8 cellular contexts compared by ENCODE assay signal in the genomic region with DNA sequence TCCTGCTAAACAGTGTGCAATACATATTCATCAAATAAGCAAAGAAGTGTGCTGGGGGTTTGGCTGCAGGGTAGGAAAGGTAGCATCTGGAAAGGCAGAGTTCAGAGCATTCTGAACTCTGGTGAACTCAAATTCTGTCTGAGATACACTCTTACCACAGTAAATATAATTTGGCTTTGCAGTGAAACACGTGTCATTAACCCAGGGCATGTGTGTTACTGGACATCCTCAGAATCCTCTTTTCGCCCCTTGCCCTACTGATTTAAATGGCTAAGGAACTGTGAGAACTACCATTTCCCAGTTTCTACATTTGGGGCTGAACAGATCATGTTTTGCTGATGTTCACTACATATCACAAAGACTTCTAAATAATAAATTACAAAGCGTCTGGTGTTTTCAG.
"Had no signal": no experiment of that assay in that cellular context is flagged by ENCODE, and none has a peak within 500 bp of the region (broad histone marks: within the 10 kb centered on the region; RNA-seq: fewer than 3 reads in every experiment).

No MANE protein-coding gene starts in this region.

- H3K4me3 ChIP-seq: GM12878 had no signal

- DNase-seq: GDM1, GF-D8 had no signal

- ATAC-seq: GM12878 had no signal

- FAIRE-seq: G401.6, GM12878, GM12891, GM12892, GM18507, GM19239 had no signal
